In the genomic region with DNA sequence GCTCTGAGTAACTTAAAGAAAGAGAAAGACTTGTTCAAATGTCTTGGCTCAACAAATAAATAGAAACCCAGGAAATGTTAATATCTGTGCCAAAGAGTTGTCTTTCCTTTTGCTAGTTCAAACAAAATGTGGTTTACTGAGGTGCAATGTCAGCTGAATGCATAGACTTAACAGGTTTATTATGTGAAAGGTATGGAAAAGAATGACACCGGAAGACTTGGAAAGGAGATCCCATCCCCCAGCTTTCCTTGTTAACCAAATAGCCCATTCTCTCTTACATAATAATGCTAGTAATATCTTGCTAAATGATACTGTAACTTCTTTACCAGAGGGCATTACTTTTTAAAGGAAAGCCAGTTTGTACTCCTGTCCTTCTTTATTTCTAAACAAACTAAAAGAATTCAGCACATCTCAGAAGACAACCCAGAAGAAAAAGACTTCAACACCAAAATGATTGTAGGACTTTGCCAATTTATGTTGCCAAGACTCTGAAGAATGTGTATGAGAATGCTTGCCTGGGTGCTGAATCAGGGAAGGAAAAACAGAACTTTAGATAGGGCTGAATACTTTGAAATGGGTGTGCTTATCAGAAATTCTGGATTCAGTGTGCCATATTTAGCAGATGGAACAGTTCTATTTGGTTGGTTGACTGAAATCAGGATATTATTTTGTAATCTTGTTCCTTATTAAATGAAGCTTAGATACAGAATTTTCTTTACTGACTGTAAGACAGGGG, we compare ENCODE assay signal across 18 cellular contexts.
DNase-seq lines count a peak whose midpoint lies in the region; ATAC-seq, FAIRE-seq and TF ChIP-seq lines count a peak whose summit lies in the region.
"Had no signal": no experiment of that assay in that cellular context is flagged by ENCODE, and none has a peak within 500 bp of the region (broad histone marks: within the 10 kb centered on the region; RNA-seq: fewer than 3 reads in every experiment).

No MANE protein-coding gene starts in this region.

- H2BK20ac ChIP-seq in H1 (ENCODE audit: low read length): no peak overlapping the region

- no peak overlapping the region for H2BK12ac ChIP-seq in H1 (ENCODE audit: low read depth, low read length)

- H3K27me3 Mint-ChIP-seq in GM23338 (ENCODE audit: insufficient read depth, low read depth, poor library complexity) (no peaks in the 10 kb centered on the region), T-helper 17 cell (no peaks in the 10 kb centered on the region)
- H3K27me3 Mint-ChIP-seq in stimulated activated naive B cell treated with anti-CD40 and anti-IgM and Interleukin-4, amounts not matched to agents 10 μg/mL and 1 μg/mL and 100 μg/mL, for 72 hours: no peaks in the 10 kb centered on the region
- H3K27me3 Mint-ChIP-seq: CD4-positive, CD25-positive, alpha-beta regulatory T cell had no signal

- no peaks in the 10 kb centered on the region for H3K79me2 ChIP-seq in GM23338 (replicated peaks; ENCODE audit: insufficient read depth)
- no peaks in the 10 kb centered on the region for H3K79me2 ChIP-seq in H1 (ENCODE audit: control insufficient read depth in 1 of 2, insufficient read depth in 2 of 2, low read length in 2 of 2)

- H3K27ac ChIP-seq in GM23338 (ENCODE audit: low read depth) (peak overlapping the region; percentile 41), HUES64 (ENCODE audit: low read depth, low read length) (peak overlapping the region; percentile 66; the same call in 1 of the 2 replicates), H1 (ENCODE audit: low read depth, low read length) (no peak overlapping the region), iPS-20b (ENCODE audit: low read length) (no peak overlapping the region), suprapubic skin (no peak overlapping the region)
- H3K27ac ChIP-seq: BLaER1, GM23248 had no signal

- 0 out of 3 replicates have a peak overlapping the region, but pooled peaks have one; percentile 21 for H3K4me3 Mint-ChIP-seq in GM23338
- no peak overlapping the region for H3K4me3 Mint-ChIP-seq in stimulated activated naive B cell treated with anti-CD40 and anti-IgM and Interleukin-4, amounts not matched to agents 10 μg/mL and 1 μg/mL and 100 μg/mL, for 72 hours
- no peak overlapping the region for H3K4me3 Mint-ChIP-seq in T-helper 17 cell
- H3K4me3 Mint-ChIP-seq: CD4-positive, CD25-positive, alpha-beta regulatory T cell had no signal

- peak overlapping the region; percentile 48 for H4K91ac ChIP-seq in H1 (replicated peaks; ENCODE audit: insufficient read length, low read length)

- H4K20me1 ChIP-seq in GM23338 (replicated peaks; ENCODE audit: insufficient read depth) (no peaks in the 10 kb centered on the region), H1 (replicated peaks in 1 of 2; ENCODE audit: control insufficient read depth in 1 of 2, insufficient read depth in 2 of 2, low read length in 2 of 2) (no peaks in the 10 kb centered on the region)
- H4K20me1 ChIP-seq: BLaER1 had no signal

- H3K79me1 ChIP-seq in H1 (ENCODE audit: low read depth, low read length): no peaks in the 10 kb centered on the region

- peak overlapping the region; percentile 82 for H2BK120ac ChIP-seq in H1 (replicated peaks; ENCODE audit: low read depth, low read length)

- H3K56ac ChIP-seq in H1 (replicated peaks; ENCODE audit: insufficient read length, low read depth, low read length): no peak overlapping the region

- TF ChIP-seq CTCF in GM23338 (conservative IDR thresholded peaks at IDR 0.05; ENCODE audit: low read depth in 2 of 2) (no peak), H1 (IDR thresholded peaks at IDR 0.05; ENCODE audit: control extremely low read depth in 1 of 3, insufficient read depth in 1 of 3, low read depth in 1 of 3, low read length in 3 of 3) (no peak), suprapubic skin (IDR thresholded peaks at IDR 0.05) (no peak)

- H3K4me1 Mint-ChIP-seq in GM23338 (peaks cover 21% of the 10 kb centered on the region), T-helper 17 cell (no peaks in the 10 kb centered on the region)
- no peaks in the 10 kb centered on the region for H3K4me1 Mint-ChIP-seq in stimulated activated naive B cell treated with anti-CD40 and anti-IgM and Interleukin-4, amounts not matched to agents 10 μg/mL and 1 μg/mL and 100 μg/mL, for 72 hours
- H3K4me1 Mint-ChIP-seq: CD4-positive, CD25-positive, alpha-beta regulatory T cell had no signal

- H3K4me1 ChIP-seq in GM23338 (ENCODE audit: insufficient read depth) (peaks cover 28% of the 10 kb centered on the region), HUES64 (ENCODE audit: insufficient read depth, low read length) (peaks cover 14% of the 10 kb centered on the region), H1 (replicated peaks in 1 of 4; ENCODE audit: control insufficient read depth in 3 of 4, insufficient read depth in 4 of 4, low read length in 3 of 4) (peaks cover 0 to 9% (median 6%) of the 10 kb centered on the region in 4 experiments; a peak in 3 of 7 replicates), iPS-20b (ENCODE audit: insufficient read depth, low read length) (peaks cover 15% of the 10 kb centered on the region), suprapubic skin (no peaks in the 10 kb centered on the region)
- H3K4me1 ChIP-seq: BLaER1 had no signal

- peak overlapping the region; percentile 90 for H3K27ac Mint-ChIP-seq in GM23338
- no peak overlapping the region for H3K27ac Mint-ChIP-seq in stimulated activated naive B cell treated with anti-CD40 and anti-IgM and Interleukin-4, amounts not matched to agents 10 μg/mL and 1 μg/mL and 100 μg/mL, for 72 hours
- H3K27ac Mint-ChIP-seq in T-helper 17 cell: no peak overlapping the region
- H3K27ac Mint-ChIP-seq: CD4-positive, CD25-positive, alpha-beta regulatory T cell had no signal

- peaks cover 4% of the 10 kb centered on the region; the same call in 2 of the 3 replicates for H3K9me3 Mint-ChIP-seq in GM23338
- H3K9me3 Mint-ChIP-seq in stimulated activated naive B cell treated with anti-CD40 and anti-IgM and Interleukin-4, amounts not matched to agents 10 μg/mL and 1 μg/mL and 100 μg/mL, for 72 hours: peaks cover 0 to 2% of the 10 kb centered on the region in 2 donors

- CTCF ChIA-PET in H1 (lab: Charles Lee; ENCODE audit: partially characterized antibody): interaction anchor here (0.8 to 1.3 kb wide), 2 partner anchors 53 to 196 kb away, joined by 3 read pairs; no protein-coding TSS in a partner anchor

- TF ChIP-seq EP300 in H1 (IDR thresholded peaks at IDR 0.05; ENCODE audit: borderline replicate concordance in 1 of 2, low read depth in 2 of 2, low read length in 2 of 2) (no peak), suprapubic skin (IDR thresholded peaks at IDR 0.05) (no peak)

- H3K36me3 ChIP-seq in GM23338 (ENCODE audit: insufficient read depth) (no peaks in the 10 kb centered on the region), HUES64 (ENCODE audit: insufficient read depth, low read length) (no peaks in the 10 kb centered on the region), H1 (ENCODE audit: control insufficient read depth in 2 of 4, insufficient read depth in 4 of 4, low read length in 3 of 4) (no peaks in the 10 kb centered on the region), iPS-20b (ENCODE audit: insufficient read depth, low read depth, low read length) (no peaks in the 10 kb centered on the region), suprapubic skin (no peaks in the 10 kb centered on the region)
- H3K36me3 ChIP-seq: BLaER1, HAP-1 had no signal

- no peak overlapping the region for H2AFZ ChIP-seq in GM23338
- no peak overlapping the region; the same call in 1 of the 2 replicates for H2AFZ ChIP-seq in H1 (ENCODE audit: low read length)
- H2AFZ ChIP-seq: GM23248 had no signal

- no CpG with 5 or more reads among the region's 1 CpG for WGBS in HUES64
- 37% methylated on average over 1 of the region's 1 CpG; no CpG with 5 or more reads in 1 of the 2 experiments for WGBS in H1 (ENCODE audit: extremely low coverage in 1 of 2, insufficient coverage in 1 of 2, insufficient read length in 1 of 2, insufficient replicate concordance in 2 of 2, low coverage in 1 of 2, low lambda C conversion rate in 2 of 2, missing lambda C conversion rate in 1 of 2), 2 experiments
- WGBS in suprapubic skin: 55% methylated on average over 1 of the region's 1 CpG

- FAIRE-seq in H1 (lab: Jason Lieb, UNC): no peak
- FAIRE-seq: HTR-8/SVneo had no signal

- no peak overlapping the region; the same call in 1 of the 2 replicates for H3K18ac ChIP-seq in H1 (ENCODE audit: extremely low read depth, low read length)

- H3K27me3 ChIP-seq in GM23338 (ENCODE audit: insufficient read depth): no peaks in the 10 kb centered on the region
- no peaks in the 10 kb centered on the region for H3K27me3 ChIP-seq in HUES64 (ENCODE audit: insufficient read depth, low read length)
- no peaks in the 10 kb centered on the region for H3K27me3 ChIP-seq in H1 (replicated peaks in 1 of 4; ENCODE audit: control insufficient read depth in 3 of 4, extremely low read depth in 1 of 4, insufficient read depth in 3 of 4, low read length in 3 of 4)
- H3K27me3 ChIP-seq in iPS-20b (ENCODE audit: insufficient read depth, low read length): no peaks in the 10 kb centered on the region
- H3K27me3 ChIP-seq in suprapubic skin: no peaks in the 10 kb centered on the region
- H3K27me3 ChIP-seq: BLaER1 had no signal

- H2AK5ac ChIP-seq in H1 (ENCODE audit: low read depth, low read length): no peak overlapping the region

- H3K36me3 Mint-ChIP-seq in GM23338 (ENCODE audit: low read depth): peaks cover 16% of the 10 kb centered on the region; the same call in 1 of the 3 replicates
- no peaks in the 10 kb centered on the region for H3K36me3 Mint-ChIP-seq in stimulated activated naive B cell treated with anti-CD40 and anti-IgM and Interleukin-4, amounts not matched to agents 10 μg/mL and 1 μg/mL and 100 μg/mL, for 72 hours
- H3K36me3 Mint-ChIP-seq in T-helper 17 cell (ENCODE audit: low read depth): no peaks in the 10 kb centered on the region
- H3K36me3 Mint-ChIP-seq: CD4-positive, CD25-positive, alpha-beta regulatory T cell had no signal

- H3K23ac ChIP-seq in H1 (ENCODE audit: insufficient read length): no peak overlapping the region

- H3K9me2 ChIP-seq in GM23338 (ENCODE audit: insufficient read depth): peaks cover 30% of the 10 kb centered on the region

- H2BK15ac ChIP-seq in H1 (ENCODE audit: low read length): no peak overlapping the region

- H4K8ac ChIP-seq in H1 (ENCODE audit: extremely low read depth, insufficient read depth, low read length): no peak overlapping the region

- no peak overlapping the region for H3K14ac ChIP-seq in H1 (ENCODE audit: insufficient read length)

- H3K4me3 ChIP-seq in GM23338 (no peak overlapping the region), HUES64 (ENCODE audit: low read length) (no peak overlapping the region), H1 (ENCODE audit: extremely low read depth in 1 of 4, insufficient read depth in 2 of 4, low read depth in 3 of 4, low read length in 4 of 4) (peak overlapping the region in 1 of 4 experiments; percentile 32; a peak in 1 of 8 replicates), iPS-20b (ENCODE audit: low read length) (0 out of 2 replicates have a peak overlapping the region, but pooled peaks have one; percentile 6), suprapubic skin (no peak overlapping the region)
- H3K4me3 ChIP-seq: BLaER1, GM23248, HAP-1 had no signal

- H3K23me2 ChIP-seq in H1 (ENCODE audit: low read depth, low read length): no peaks in the 10 kb centered on the region; the same call in 1 of the 2 replicates

- H3K9ac ChIP-seq in HUES64 (ENCODE audit: low read depth, low read length) (no peak overlapping the region), H1 (replicated peaks in 1 of 4; ENCODE audit: extremely low read depth in 1 of 4, low read depth in 3 of 4, low read length in 3 of 4) (no peak overlapping the region), iPS-20b (ENCODE audit: low read depth, low read length) (no peak overlapping the region)
- H3K9ac ChIP-seq: BLaER1, GM23248 had no signal

- no peak; the same call in 2 of the 3 replicates for ATAC-seq in GM23338
- ATAC-seq in stimulated activated naive B cell treated with anti-CD40 and anti-IgM and Interleukin-4, amounts not matched to agents 10 μg/mL and 1 μg/mL and 100 μg/mL, for 72 hours (replicated peaks): no peak
- ATAC-seq in T-helper 17 cell: no peak

- H4K5ac ChIP-seq in H1 (ENCODE audit: insufficient read length, low read depth, low read length): peak overlapping the region; percentile 77

- no peak for TF ChIP-seq POLR2A in H1 (IDR thresholded peaks at IDR 0.05; ENCODE audit: control extremely low read depth in 1 of 2, low read depth in 2 of 2, low read length in 2 of 2)
- no peak for TF ChIP-seq POLR2A in suprapubic skin (IDR thresholded peaks at IDR 0.05)

- peak overlapping the region; percentile 44 for H3K4me2 ChIP-seq in GM23338
- peak overlapping the region; percentile 24 to 39; a peak in 3 of 4 replicates for H3K4me2 ChIP-seq in H1 (ENCODE audit: insufficient read depth in 1 of 2, low read depth in 2 of 2, low read length in 2 of 2)
- H3K4me2 ChIP-seq: BLaER1 had no signal

- peak overlapping the region; percentile 67; the same call in 1 of the 2 replicates for H2BK5ac ChIP-seq in H1 (ENCODE audit: low read depth, low read length)

- POLR2A ChIA-PET in H1 (lab: Charles Lee; ENCODE audit: partially characterized antibody): interaction anchor here (1.7 kb wide), 1 partner anchor 8 kb away, joined by 4 read pairs; no protein-coding TSS in a partner anchor

- no peak overlapping the region for H3K4ac ChIP-seq in H1 (replicated peaks; ENCODE audit: insufficient read length, low read depth, low read length)

- peak; percentile 60 for DNase-seq in GM23338 (ENCODE audit: low spot score)
- DNase-seq in H1 (ENCODE audit: low read depth in 1 of 2, low spot score in 2 of 2): no peak
- no peak for DNase-seq in suprapubic skin (ENCODE audit: low spot score in 2 of 2)
- no peak for DNase-seq in NCI-H2171 (lab: John Stamatoyannopoulos, UW)
- DNase-seq in stimulated activated naive B cell treated with anti-CD40 and anti-IgM and Interleukin-4, amounts not matched to agents 10 μg/mL and 1 μg/mL and 100 μg/mL, for 72 hours: no peak
- no peak for DNase-seq in T-helper 17 cell
- DNase-seq: 8988T; AML-193; CD4-positive, CD25-positive, alpha-beta regulatory T cell; DMS53; GF-D8; GM23248; IMR-90 had no signal

- no peak for TF ChIP-seq RAD21 in H1 (IDR thresholded peaks at IDR 0.05 in 1 of 2, conservative IDR thresholded peaks at IDR 0.05 in 1 of 2; ENCODE audit: low read depth in 2 of 2, low read length in 2 of 2)

- H3K9me3 ChIP-seq in HUES64 (ENCODE audit: insufficient read depth, low read depth, low read length) (no peaks in the 10 kb centered on the region), H1 (ENCODE audit: insufficient read depth in 2 of 2, low read depth in 1 of 2, low read length in 1 of 2) (no peaks in the 10 kb centered on the region), iPS-20b (ENCODE audit: insufficient read depth, low read depth, low read length) (no peaks in the 10 kb centered on the region), suprapubic skin (no peaks in the 10 kb centered on the region), T-helper 17 cell (ENCODE audit: control insufficient read depth, low read length, poor library complexity, severe bottlenecking) (no peaks in the 10 kb centered on the region)
- H3K9me3 ChIP-seq: HAP-1 had no signal

- no peaks in the 10 kb centered on the region for H3F3A ChIP-seq in GM23338 (replicated peaks; ENCODE audit: low read depth)

Comparison
In these comparisons a context has a peak if more than half of its experiments do, and no peak if none do; other contexts are left out.
1. H3K27ac ChIP-seq: peak in GM23338 (single experiment) and HUES64 (single experiment); none in H1 (single experiment), iPS-20b (single experiment) and suprapubic skin (single experiment).